ENCODE assay signal across 21 cellular contexts in genomic region chr17:63752707-63753106, GRCh38. TPM values are rescaled to one million over a fixed set of nuclear protein-coding genes. Genes with fewer than 3 reads are reported as not detected.
DNase-seq lines count a peak whose midpoint lies in the region; ATAC-seq lines count a peak whose summit lies in the region.
"Had no signal": no experiment of that assay in that cellular context is flagged by ENCODE, and none has a peak within 500 bp of the region (broad histone marks: within the 10 kb centered on the region; RNA-seq: fewer than 3 reads in every experiment).

No MANE protein-coding gene starts in this region.

- H3K9me3 Mint-ChIP-seq in activated T-cell treated with anti-CD3 and anti-CD28 coated beads, Interleukin-2, amount 50 U/mL, for 72 hours: no peaks in the 10 kb centered on the region
- no peaks in the 10 kb centered on the region for H3K9me3 Mint-ChIP-seq in activated T-helper 2 cell treated with anti-CD3 and anti-CD28 coated beads, Interferon-gamma antibody, Interleukin-2, Interleukin-4, amounts not matched to agents 10 μg/mL and 5 μg/mL and 100 μg/mL, durations not matched to agents 14 hours and 24 hours and 36 hours
- no peaks in the 10 kb centered on the region for H3K9me3 Mint-ChIP-seq in stimulated activated effector memory CD8-positive, alpha-beta T cell treated with anti-CD3 and anti-CD28 coated beads, Interleukin-12 subunit alpha, Interleukin-12 subunit beta, amount 100 ng/mL, for 72 hours
- H3K9me3 Mint-ChIP-seq: IgD-negative memory B cell had no signal

- H3K27me3 Mint-ChIP-seq in activated T-cell treated with anti-CD3 and anti-CD28 coated beads, Interleukin-2, amount 50 U/mL, for 72 hours (ENCODE audit: low read depth): no peaks in the 10 kb centered on the region
- no peaks in the 10 kb centered on the region for H3K27me3 Mint-ChIP-seq in activated T-helper 2 cell treated with anti-CD3 and anti-CD28 coated beads, Interferon-gamma antibody, Interleukin-2, Interleukin-4, amounts not matched to agents 10 μg/mL and 5 μg/mL and 100 μg/mL, durations not matched to agents 14 hours and 24 hours and 36 hours (ENCODE audit: low read depth)
- no peaks in the 10 kb centered on the region for H3K27me3 Mint-ChIP-seq in T-helper 17 cell
- H3K27me3 Mint-ChIP-seq: IgD-negative memory B cell had no signal

- no peak for ATAC-seq in activated T-cell treated with anti-CD3 and anti-CD28 coated beads, Interleukin-2, amount 50 U/mL, for 72 hours (replicated peaks in 1 of 2)
- ATAC-seq in stimulated activated effector memory CD8-positive, alpha-beta T cell treated with anti-CD3 and anti-CD28 coated beads, Interleukin-12 subunit alpha, Interleukin-12 subunit beta, amount 100 ng/mL, for 72 hours: no peak
- ATAC-seq in T-helper 17 cell: no peak
- ATAC-seq: HCT116 had no signal

- no peak overlapping the region for H3K4me3 Mint-ChIP-seq in activated T-cell treated with anti-CD3 and anti-CD28 coated beads, Interleukin-2, amount 50 U/mL, for 72 hours
- no peak overlapping the region for H3K4me3 Mint-ChIP-seq in activated T-helper 2 cell treated with anti-CD3 and anti-CD28 coated beads, Interferon-gamma antibody, Interleukin-2, Interleukin-4, amounts not matched to agents 10 μg/mL and 5 μg/mL and 100 μg/mL, durations not matched to agents 14 hours and 24 hours and 36 hours (ENCODE audit: low read depth)
- no peak overlapping the region for H3K4me3 Mint-ChIP-seq in stimulated activated effector memory CD8-positive, alpha-beta T cell treated with anti-CD3 and anti-CD28 coated beads, Interleukin-12 subunit alpha, Interleukin-12 subunit beta, amount 100 ng/mL, for 72 hours
- H3K4me3 Mint-ChIP-seq in T-helper 17 cell: no peak overlapping the region

- H3K9me3 ChIP-seq in T-helper 17 cell (ENCODE audit: control insufficient read depth, low read length, poor library complexity, severe bottlenecking): no peaks in the 10 kb centered on the region
- H3K9me3 ChIP-seq: BE2C, SJCRH30 had no signal

- intact Hi-C loops in activated T-helper 2 cell treated with anti-CD3 and anti-CD28 coated beads, Interferon-gamma antibody, Interleukin-2, Interleukin-4, amounts not matched to agents 10 μg/mL and 5 μg/mL and 100 μg/mL, durations not matched to agents 14 hours and 24 hours and 36 hours (cut with micrococcal nuclease): no loop called here

- DNase-seq in SIG-M5 treated with dmso at 0.1 percent for 504 hours (lab: John Stamatoyannopoulos, UW; ENCODE audit: unreplicated experiment) (peak; percentile 21), SIG-M5 (lab: John Stamatoyannopoulos, UW) (no peak), T-helper 17 cell (no peak), NCI-H187 treated with DMSO at 0.1 percent for 48 hours (lab: John Stamatoyannopoulos, UW) (no peak)
- no peak for DNase-seq in activated T-cell treated with anti-CD3 and anti-CD28 coated beads, Interleukin-2, amount 50 U/mL, for 72 hours
- no peak for DNase-seq in activated T-cell treated with anti-CD3 and anti-CD28 coated beads, Interleukin-2, amount 50 U/mL, for 1 hour
- DNase-seq in activated T-helper 2 cell treated with anti-CD3 and anti-CD28 coated beads, Interferon-gamma antibody, Interleukin-2, Interleukin-4, amounts not matched to agents 10 μg/mL and 5 μg/mL and 100 μg/mL, durations not matched to agents 14 hours and 24 hours and 36 hours (ENCODE audit: low spot score): no peak
- no peak for DNase-seq in stimulated activated effector memory CD8-positive, alpha-beta T cell treated with anti-CD3 and anti-CD28 coated beads, Interleukin-12 subunit alpha, Interleukin-12 subunit beta, amount 100 ng/mL, for 72 hours (ENCODE audit: low spot score in 2 of 2)
- DNase-seq: BE2C, DMS153, DND-41, NCI-H1048, NCI-H1417 treated with DMSO at 0.1 percent for 48 hours, NCI-H1694 treated with DMSO at 0.1 percent for 48 hours, NCI-H2171 treated with DMSO at 0.1 percent for 48 hours, NCI-H345, NCI-H510A treated with DMSO at 0.1 percent for 48 hours, NCI-H748 treated with DMSO at 0.1 percent for 48 hours, SJCRH30 had no signal

- peaks cover 11 to 31% of the 10 kb centered on the region in 2 donors for H3K36me3 Mint-ChIP-seq in activated T-cell treated with anti-CD3 and anti-CD28 coated beads, Interleukin-2, amount 50 U/mL, for 72 hours (ENCODE audit: insufficient read depth in 2 of 2)
- H3K36me3 Mint-ChIP-seq in activated T-helper 2 cell treated with anti-CD3 and anti-CD28 coated beads, Interferon-gamma antibody, Interleukin-2, Interleukin-4, amounts not matched to agents 10 μg/mL and 5 μg/mL and 100 μg/mL, durations not matched to agents 14 hours and 24 hours and 36 hours (ENCODE audit: low read depth): peaks cover 74% of the 10 kb centered on the region
- peaks cover 100% of the 10 kb centered on the region for H3K36me3 Mint-ChIP-seq in stimulated activated effector memory CD8-positive, alpha-beta T cell treated with anti-CD3 and anti-CD28 coated beads, Interleukin-12 subunit alpha, Interleukin-12 subunit beta, amount 100 ng/mL, for 72 hours
- peaks cover 5% of the 10 kb centered on the region for H3K36me3 Mint-ChIP-seq in T-helper 17 cell (ENCODE audit: low read depth)

- peak overlapping the region; percentile 85 for H3K27ac Mint-ChIP-seq in activated T-cell treated with anti-CD3 and anti-CD28 coated beads, Interleukin-2, amount 50 U/mL, for 72 hours
- H3K27ac Mint-ChIP-seq in activated T-helper 2 cell treated with anti-CD3 and anti-CD28 coated beads, Interferon-gamma antibody, Interleukin-2, Interleukin-4, amounts not matched to agents 10 μg/mL and 5 μg/mL and 100 μg/mL, durations not matched to agents 14 hours and 24 hours and 36 hours: peak overlapping the region; percentile 47
- H3K27ac Mint-ChIP-seq in stimulated activated effector memory CD8-positive, alpha-beta T cell treated with anti-CD3 and anti-CD28 coated beads, Interleukin-12 subunit alpha, Interleukin-12 subunit beta, amount 100 ng/mL, for 72 hours: peak overlapping the region; percentile 76
- no peak overlapping the region for H3K27ac Mint-ChIP-seq in T-helper 17 cell

- H3K4me1 Mint-ChIP-seq in activated T-cell treated with anti-CD3 and anti-CD28 coated beads, Interleukin-2, amount 50 U/mL, for 72 hours (ENCODE audit: low read depth): peaks cover 22% of the 10 kb centered on the region
- H3K4me1 Mint-ChIP-seq in activated T-helper 2 cell treated with anti-CD3 and anti-CD28 coated beads, Interferon-gamma antibody, Interleukin-2, Interleukin-4, amounts not matched to agents 10 μg/mL and 5 μg/mL and 100 μg/mL, durations not matched to agents 14 hours and 24 hours and 36 hours (ENCODE audit: low read depth): peaks cover 17% of the 10 kb centered on the region
- H3K4me1 Mint-ChIP-seq in stimulated activated effector memory CD8-positive, alpha-beta T cell treated with anti-CD3 and anti-CD28 coated beads, Interleukin-12 subunit alpha, Interleukin-12 subunit beta, amount 100 ng/mL, for 72 hours: peaks cover 13% of the 10 kb centered on the region
- H3K4me1 Mint-ChIP-seq in T-helper 17 cell: peaks cover 9% of the 10 kb centered on the region

RNA-seq across cellular contexts. Expression of gene STRADA, which starts 11.1 kb away (rescaled TPM):
- 10 to 100 TPM; 71.7 to 77.7 TPM for total RNA-seq in activated T-cell treated with anti-CD3 and anti-CD28 coated beads, Interleukin-2, amount 50 U/mL, for 72 hours
- total RNA-seq in activated T-helper 2 cell treated with anti-CD3 and anti-CD28 coated beads, Interferon-gamma antibody, Interleukin-2, Interleukin-4, amounts not matched to agents 10 μg/mL and 5 μg/mL and 100 μg/mL, durations not matched to agents 14 hours and 24 hours and 36 hours: 54.0 and 57.4 TPM in 2 replicates
- total RNA-seq in T-helper 17 cell: 10 to 100 TPM; 44.5 to 50.2 TPM

RNA-seq across cellular contexts. Expression of gene CCDC47, which starts 20.7 kb away (rescaled TPM):
- total RNA-seq in activated T-cell treated with anti-CD3 and anti-CD28 coated beads, Interleukin-2, amount 50 U/mL, for 72 hours: 10 to 100 TPM; 59.5 to 60.3 TPM
- 70.0 and 73.7 TPM in 2 replicates for total RNA-seq in activated T-helper 2 cell treated with anti-CD3 and anti-CD28 coated beads, Interferon-gamma antibody, Interleukin-2, Interleukin-4, amounts not matched to agents 10 μg/mL and 5 μg/mL and 100 μg/mL, durations not matched to agents 14 hours and 24 hours and 36 hours
- 10 to 100 TPM; 32.6 to 33.5 TPM for total RNA-seq in T-helper 17 cell

RNA-seq across cellular contexts. Expression of gene DDX42, which starts 21.3 kb away (rescaled TPM):
- 100 to 1,000 TPM; 112 to 114 TPM for total RNA-seq in activated T-cell treated with anti-CD3 and anti-CD28 coated beads, Interleukin-2, amount 50 U/mL, for 72 hours
- 138 and 144 TPM in 2 replicates for total RNA-seq in activated T-helper 2 cell treated with anti-CD3 and anti-CD28 coated beads, Interferon-gamma antibody, Interleukin-2, Interleukin-4, amounts not matched to agents 10 μg/mL and 5 μg/mL and 100 μg/mL, durations not matched to agents 14 hours and 24 hours and 36 hours
- total RNA-seq in T-helper 17 cell: 10 to 100 TPM; 81.6 to 93.6 TPM

RNA-seq across cellular contexts. Expression of gene LIMD2, which starts 52.8 kb away (rescaled TPM):
- total RNA-seq in activated T-cell treated with anti-CD3 and anti-CD28 coated beads, Interleukin-2, amount 50 U/mL, for 72 hours: 100 to 1,000 TPM; 227 to 324 TPM
- 178 and 182 TPM in 2 replicates for total RNA-seq in activated T-helper 2 cell treated with anti-CD3 and anti-CD28 coated beads, Interferon-gamma antibody, Interleukin-2, Interleukin-4, amounts not matched to agents 10 μg/mL and 5 μg/mL and 100 μg/mL, durations not matched to agents 14 hours and 24 hours and 36 hours
- total RNA-seq in T-helper 17 cell: 100 to 1,000 TPM; 451 to 473 TPM
